ENCODE assay signal across 21 cellular contexts in the genomic region with DNA sequence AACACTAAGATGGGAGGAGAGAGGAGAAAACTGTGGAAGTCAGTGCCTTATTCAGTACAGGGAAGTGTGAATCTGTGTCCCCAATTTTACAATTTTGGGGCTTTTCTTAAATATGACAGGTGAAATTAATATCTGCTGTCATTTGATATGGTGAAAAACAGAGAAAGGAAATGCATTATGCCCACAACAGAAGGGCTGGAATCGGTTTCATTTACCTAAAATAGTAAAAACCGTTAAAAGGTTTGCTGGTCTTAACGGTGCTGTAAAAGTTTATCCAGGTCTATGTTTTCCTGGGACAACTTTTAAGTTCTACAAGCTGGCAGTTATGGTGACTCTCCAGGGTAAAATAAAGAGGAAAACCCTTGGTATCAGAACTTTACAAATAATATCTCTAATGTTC.
DNase-seq lines count a peak whose midpoint lies in the region; ATAC-seq and TF ChIP-seq lines count a peak whose summit lies in the region.
"Had no signal": no experiment of that assay in that cellular context is flagged by ENCODE, and none has a peak within 500 bp of the region (broad histone marks: within the 10 kb centered on the region; RNA-seq: fewer than 3 reads in every experiment).

No MANE protein-coding gene starts in this region.

- H3K4me1 Mint-ChIP-seq in activated CD4-positive, alpha-beta T cell treated with anti-CD3 and anti-CD28 coated beads, Interleukin-2, amount 10 ng/mL, durations not matched to agents 7 days and 5 days = peaks cover 29% of the 10 kb centered on the region
- peaks cover 11% of the 10 kb centered on the region for H3K4me1 Mint-ChIP-seq in central memory CD8-positive, alpha-beta T cell
- H3K4me1 Mint-ChIP-seq in Caco-2 (ENCODE audit: low read depth, unreplicated experiment) = peaks cover 8% of the 10 kb centered on the region

- H3K36me3 Mint-ChIP-seq in activated CD4-positive, alpha-beta T cell treated with anti-CD3 and anti-CD28 coated beads, Interleukin-2, amount 10 ng/mL, durations not matched to agents 7 days and 5 days (ENCODE audit: low read depth) = peaks cover 84% of the 10 kb centered on the region
- peaks cover 12% of the 10 kb centered on the region for H3K36me3 Mint-ChIP-seq in central memory CD8-positive, alpha-beta T cell (ENCODE audit: insufficient read depth)
- peaks cover 20% of the 10 kb centered on the region for H3K36me3 Mint-ChIP-seq in Caco-2 (ENCODE audit: insufficient read depth, unreplicated experiment)

- H3K9ac ChIP-seq in SU-DHL-6 (ENCODE audit: low read length) = no peak overlapping the region

- H3K27me3 ChIP-seq in SU-DHL-6 (ENCODE audit: low read length) = no peaks in the 10 kb centered on the region
- no peaks in the 10 kb centered on the region for H3K27me3 ChIP-seq in Caco-2 (replicated peaks; ENCODE audit: control insufficient read depth, insufficient read depth, low read length)
- H3K27me3 ChIP-seq: breast epithelium, testis had no signal

- H3K4me2 ChIP-seq in SU-DHL-6 (ENCODE audit: low read depth, low read length, poor library complexity, severe bottlenecking) = no peak overlapping the region

- H3K9me2 ChIP-seq in SU-DHL-6 (replicated peaks; ENCODE audit: insufficient read depth, low read length) = no peaks in the 10 kb centered on the region

- intact Hi-C loops in Caco-2 (cut with micrococcal nuclease; ENCODE audit: unreplicated experiment) = no loop called here

- no peaks in the 10 kb centered on the region for H3K27me3 Mint-ChIP-seq in activated CD4-positive, alpha-beta T cell treated with anti-CD3 and anti-CD28 coated beads, Interleukin-2, amount 10 ng/mL, durations not matched to agents 7 days and 5 days
- H3K27me3 Mint-ChIP-seq in central memory CD8-positive, alpha-beta T cell = no peaks in the 10 kb centered on the region
- no peaks in the 10 kb centered on the region for H3K27me3 Mint-ChIP-seq in Caco-2 (ENCODE audit: insufficient read depth, unreplicated experiment)

- peaks cover 13% of the 10 kb centered on the region; the same call in 1 of the 2 replicates for H3K36me3 ChIP-seq in SU-DHL-6 (ENCODE audit: low read length)
- H3K36me3 ChIP-seq in Caco-2 (ENCODE audit: control insufficient read depth, insufficient read depth, low read length) = peaks cover 1% of the 10 kb centered on the region; the same call in 1 of the 2 replicates
- H3K36me3 ChIP-seq: breast epithelium had no signal

- peaks cover 2% of the 10 kb centered on the region; the same call in 1 of the 2 replicates for H3K9me3 ChIP-seq in SU-DHL-6 (ENCODE audit: insufficient read depth, low read length)
- peaks cover 7% of the 10 kb centered on the region for H3K9me3 ChIP-seq in Caco-2
- H3K9me3 ChIP-seq: breast epithelium, lower lobe of right lung, testis had no signal

- H3K79me2 ChIP-seq in SU-DHL-6 (ENCODE audit: insufficient read depth, low read length) = no peaks in the 10 kb centered on the region

- 0 out of 2 replicates have a peak overlapping the region, but pooled peaks have one; percentile 21 for H3K27ac ChIP-seq in SU-DHL-6 (ENCODE audit: low read depth, low read length)
- H3K27ac ChIP-seq: breast epithelium, lower lobe of right lung, skin epidermis, testis had no signal

- no peak for TF ChIP-seq CTCF in SU-DHL-6 (IDR thresholded peaks at IDR 0.05; ENCODE audit: insufficient read depth, low read length, poor library complexity, severe bottlenecking)
- TF ChIP-seq CTCF in Caco-2 (IDR thresholded peaks at IDR 0.05; ENCODE audit: insufficient read depth in 1 of 2, low read depth in 1 of 2, low read length in 1 of 2, severe bottlenecking in 1 of 2, unreplicated experiment in 1 of 2) = no peak

- no peak overlapping the region for H2AFZ ChIP-seq in SU-DHL-6 (ENCODE audit: low read depth, low read length, severe bottlenecking)

- H4K20me1 ChIP-seq in SU-DHL-6 (ENCODE audit: low read depth, low read length) = no peaks in the 10 kb centered on the region

- peak overlapping the region; percentile 85 for H3K27ac Mint-ChIP-seq in activated CD4-positive, alpha-beta T cell treated with anti-CD3 and anti-CD28 coated beads, Interleukin-2, amount 10 ng/mL, durations not matched to agents 7 days and 5 days
- no peak overlapping the region for H3K27ac Mint-ChIP-seq in central memory CD8-positive, alpha-beta T cell (ENCODE audit: low read depth)
- no peak overlapping the region for H3K27ac Mint-ChIP-seq in Caco-2 (ENCODE audit: unreplicated experiment)

- H3K4me3 ChIP-seq in SU-DHL-6 (ENCODE audit: insufficient read depth, low read length, poor library complexity, severe bottlenecking) (no peak overlapping the region), Caco-2 (ENCODE audit: low read depth, low read length) (no peak overlapping the region)
- H3K4me3 ChIP-seq: breast epithelium, lower lobe of right lung, skin epidermis, testis had no signal

- no peak for DNase-seq in activated CD4-positive, alpha-beta T cell treated with anti-CD3 and anti-CD28 coated beads, Interleukin-2, amount 10 ng/mL, durations not matched to agents 7 days and 5 days
- no peak for DNase-seq in activated CD4-positive, alpha-beta T cell treated with anti-CD3 and anti-CD28 coated beads for 1 hour
- no peak for DNase-seq in central memory CD8-positive, alpha-beta T cell (ENCODE audit: low spot score in 2 of 2)
- no peak for DNase-seq in NCI-H1930 (lab: John Stamatoyannopoulos, UW)
- DNase-seq in NOMO-1 treated with DMSO at 0.1 percent for 48 hours (lab: John Stamatoyannopoulos, UW; ENCODE audit: unreplicated experiment) = no peak
- no peak for DNase-seq in Caco-2
- DNase-seq: 8988T; cortex of kidney; EL; lower lobe of right lung; NCI-H1105 treated with DMSO at 0.1 percent for 48 hours; NCI-H2107; NCI-H446 treated with DMSO at 0.1 percent for 48 hours; nucleus accumbens; stimulated activated CD4-positive, alpha-beta T cell treated with anti-CD3 and anti-CD28 coated beads, Interleukin-1b, Interleukin-23, amount 100 ng/mL, for 48 hours; testis had no signal

- peaks cover 11% of the 10 kb centered on the region for H3K4me1 ChIP-seq in Caco-2
- H3K4me1 ChIP-seq: breast epithelium, lower lobe of right lung, testis had no signal

- H3F3A ChIP-seq in SU-DHL-6 (ENCODE audit: insufficient read depth) = no peaks in the 10 kb centered on the region

- H3K9me3 Mint-ChIP-seq in activated CD4-positive, alpha-beta T cell treated with anti-CD3 and anti-CD28 coated beads, Interleukin-2, amount 10 ng/mL, durations not matched to agents 7 days and 5 days = peaks cover 46% of the 10 kb centered on the region
- no peaks in the 10 kb centered on the region for H3K9me3 Mint-ChIP-seq in central memory CD8-positive, alpha-beta T cell
- peaks cover 26% of the 10 kb centered on the region for H3K9me3 Mint-ChIP-seq in Caco-2 (ENCODE audit: unreplicated experiment)

- CTCF ChIA-PET in activated CD4-positive, alpha-beta T cell treated with anti-CD3 and anti-CD28 coated beads, Interleukin-2, amount 10 ng/mL, durations not matched to agents 7 days and 5 days (lab: Charles Lee) = no interaction called here
- CTCF ChIA-PET in Caco-2 (lab: Charles Lee) = no interaction called here

- no TSS peak for BruUV-seq in Caco-2 (replicated peaks; lab: Mats Ljungman, UMichigan)

- ATAC-seq in GM18870 (IDR thresholded peaks at IDR 0.05; ENCODE audit: unreplicated experiment) = peak; percentile 40
- no peak for ATAC-seq in central memory CD8-positive, alpha-beta T cell (replicated peaks; ENCODE audit: extremely low read depth, poor library complexity, severe bottlenecking)
- ATAC-seq: lower lobe of right lung, Panc1 had no signal

- peak overlapping the region; percentile 24 for H3K4me3 Mint-ChIP-seq in activated CD4-positive, alpha-beta T cell treated with anti-CD3 and anti-CD28 coated beads, Interleukin-2, amount 10 ng/mL, durations not matched to agents 7 days and 5 days
- peak overlapping the region; percentile 16 for H3K4me3 Mint-ChIP-seq in central memory CD8-positive, alpha-beta T cell
- no peak overlapping the region for H3K4me3 Mint-ChIP-seq in Caco-2 (ENCODE audit: unreplicated experiment)

- POLR2A ChIA-PET in activated CD4-positive, alpha-beta T cell treated with anti-CD3 and anti-CD28 coated beads, Interleukin-2, amount 10 ng/mL, durations not matched to agents 7 days and 5 days (lab: Charles Lee) = no interaction called here
- POLR2A ChIA-PET in Caco-2 (lab: Charles Lee) = no interaction called here
